In genomic region chr20:36461600-36462439, GRCh38 we compare ENCODE assay signal across 8 cellular contexts.
DNase-seq lines count a peak whose midpoint lies in the region; ATAC-seq and TF ChIP-seq lines count a peak whose summit lies in the region.

No MANE protein-coding gene starts in this region.

- peak overlapping the region; percentile 100 for H2AK5ac ChIP-seq in neuronal stem cell (ENCODE audit: low read depth, low read length)

- no peak overlapping the region for H2BK12ac ChIP-seq in neuronal stem cell (ENCODE audit: low read length)

- H3K23ac ChIP-seq in neuronal stem cell (ENCODE audit: low read depth, low read length, poor library complexity) = peak overlapping the region; percentile 98

- peak overlapping the region; percentile 49 for H2BK5ac ChIP-seq in neuronal stem cell (ENCODE audit: low read length)

- peak overlapping the region; percentile 89 for H2BK120ac ChIP-seq in neuronal stem cell (ENCODE audit: low read depth, low read length)

- no peaks in the 10 kb centered on the region for H3K27me3 ChIP-seq in neuronal stem cell (ENCODE audit: control insufficient read depth in 3 of 3, insufficient read depth in 3 of 3, low read depth in 1 of 3, low read length in 3 of 3)

- H3K9me3 ChIP-seq in neuronal stem cell (replicated peaks in 1 of 2; ENCODE audit: control insufficient read depth in 2 of 2, insufficient read depth in 1 of 2, low read depth in 1 of 2, low read length in 2 of 2) = no peaks in the 10 kb centered on the region

- H3K4me3 Mint-ChIP-seq in HFFc6 = peak overlapping the region; percentile 96

- H3K4me1 Mint-ChIP-seq in HFFc6 (ENCODE audit: low read depth) = peaks cover 42% of the 10 kb centered on the region

- no peak overlapping the region for H4K8ac ChIP-seq in neuronal stem cell (ENCODE audit: low read depth, low read length)

- no peaks in the 10 kb centered on the region; the same call in none of the 2 replicates for H3K27me3 Mint-ChIP-seq in HFFc6 (ENCODE audit: insufficient read depth)

- peak overlapping the region; percentile 85 to 87 for H3K4me3 ChIP-seq in neuronal stem cell (ENCODE audit: low read length in 2 of 2)

- peak overlapping the region; percentile 84 for H3K14ac ChIP-seq in neuronal stem cell (ENCODE audit: low read length)

- peak overlapping the region; percentile 95 for H3K27ac Mint-ChIP-seq in HFFc6

- H3K9me3 Mint-ChIP-seq in HFFc6 = no peaks in the 10 kb centered on the region

- ATAC-seq in GM19035 (IDR thresholded peaks at IDR 0.05; ENCODE audit: unreplicated experiment) (no peak), HG03469 (IDR thresholded peaks at IDR 0.05; ENCODE audit: unreplicated experiment) (no peak)

- H3K27ac ChIP-seq in neuronal stem cell (replicated peaks; ENCODE audit: low read length) = peak overlapping the region; percentile 26

- TF ChIP-seq CTCF in HFFc6 (IDR thresholded peaks at IDR 0.05) = no peak

- H2BK15ac ChIP-seq in neuronal stem cell (ENCODE audit: low read length) = peak overlapping the region; percentile 54

- H4K91ac ChIP-seq in neuronal stem cell (ENCODE audit: low read depth, low read length, poor library complexity) = no peak overlapping the region

- peak overlapping the region; percentile 80 for H3K4ac ChIP-seq in neuronal stem cell (ENCODE audit: low read length)

- peak overlapping the region; percentile 91 for H3K9ac ChIP-seq in neuronal stem cell (ENCODE audit: low read depth, low read length, poor library complexity)

- peaks cover 0 to 28% of the 10 kb centered on the region in 2 donors for H3K36me3 ChIP-seq in neuronal stem cell (replicated peaks in 1 of 2; ENCODE audit: control insufficient read depth in 2 of 2, insufficient read depth in 2 of 2, low read length in 2 of 2)

- peaks cover 17 to 27% of the 10 kb centered on the region in 2 donors for H3K4me1 ChIP-seq in neuronal stem cell (ENCODE audit: control insufficient read depth in 2 of 2, insufficient read depth in 1 of 2, low read depth in 1 of 2, low read length in 2 of 2)

- DNase-seq in GM03348 (ENCODE audit: low spot score) = peak; percentile 78
- no peak for DNase-seq in HFFc6
- peak; percentile 71 for DNase-seq in OCI-M1 (lab: John Stamatoyannopoulos, UW)
- peak; percentile 45 for DNase-seq in activated naive CD4-positive, alpha-beta T cell treated with Interleukin-2 at 50 U/mL for 16 hours
- DNase-seq in glomerular visceral epithelial cell (ENCODE audit: extremely low spot score) = peak; percentile 82
- DNase-seq in neuronal stem cell (ENCODE audit: low spot score) = peak; percentile 45

- peak overlapping the region; percentile 78 for H2AFZ ChIP-seq in neuronal stem cell (ENCODE audit: low read length)

- WGBS in neuronal stem cell (ENCODE audit: extremely low coverage in 2 of 2, insufficient read length in 2 of 2, insufficient replicate concordance in 1 of 2), 2 donors = no CpG with 5 or more reads among the region's 58 CpGs

- no peaks in the 10 kb centered on the region for H3K36me3 Mint-ChIP-seq in HFFc6 (ENCODE audit: low read depth)

- H3K18ac ChIP-seq in neuronal stem cell (ENCODE audit: low read length) = peak overlapping the region; percentile 86

- H3K79me1 ChIP-seq in neuronal stem cell (ENCODE audit: low read depth, low read length) = peaks cover 6% of the 10 kb centered on the region

- H3K4me2 ChIP-seq in neuronal stem cell (ENCODE audit: insufficient read depth, low read length, poor library complexity, severe bottlenecking) = peak overlapping the region; percentile 85
